Comparison of ENCODE assay signal across 14 cellular contexts in genomic region chr5:176653401-176653800, GRCh38. TPM values are rescaled to one million over a fixed set of nuclear protein-coding genes. Genes with fewer than 3 reads are reported as not detected.
DNase-seq lines count a peak whose midpoint lies in the region; ATAC-seq and TF ChIP-seq lines count a peak whose summit lies in the region.
"Had no signal": no experiment of that assay in that cellular context is flagged by ENCODE, and none has a peak within 500 bp of the region (broad histone marks: within the 10 kb centered on the region; RNA-seq: fewer than 3 reads in every experiment).

No MANE protein-coding gene starts in this region.

- peak overlapping the region; percentile 3 for H3K27ac Mint-ChIP-seq in dendritic cell treated with granulocyte-macrophage colony-stimulating factor and Interleukin-4, amounts not matched to agents 40 ng/mL and 50 ng/mL, for 4 days

- TF ChIP-seq CTCF in GM13976 (IDR thresholded peaks at IDR 0.05; ENCODE audit: borderline replicate concordance, control extremely low read depth, extremely low read depth, insufficient read depth, missing control alignments) = no peak

- H3K9me3 Mint-ChIP-seq in dendritic cell treated with granulocyte-macrophage colony-stimulating factor and Interleukin-4, amounts not matched to agents 40 ng/mL and 50 ng/mL, for 4 days = no peaks in the 10 kb centered on the region

- H3K4me1 Mint-ChIP-seq in dendritic cell treated with granulocyte-macrophage colony-stimulating factor and Interleukin-4, amounts not matched to agents 40 ng/mL and 50 ng/mL, for 4 days (ENCODE audit: low read depth) = peaks cover 45% of the 10 kb centered on the region

- DNase-seq in GM13976 (ENCODE audit: low spot score) (peak; percentile 40), SW 1271 (lab: John Stamatoyannopoulos, UW) (no peak), G401 (ENCODE audit: low spot score) (no peak)
- DNase-seq in activated CD4-positive, alpha-beta T cell treated with anti-CD3 and anti-CD28 coated beads, Interleukin-2, amount 50 U/mL, for 24 hours (ENCODE audit: low read depth in 1 of 2, low spot score in 1 of 2) = peak; percentile 68 to 78
- DNase-seq in stimulated activated CD4-positive, alpha-beta T cell treated with anti-CD3 and anti-CD28 coated beads, Interleukin-4, amount 100 ng/mL, for 1 hour = peak; percentile 80
- DNase-seq: KG1, SJCRH30 had no signal

- H3K36me3 Mint-ChIP-seq in dendritic cell treated with granulocyte-macrophage colony-stimulating factor and Interleukin-4, amounts not matched to agents 40 ng/mL and 50 ng/mL, for 4 days (ENCODE audit: low read depth) = peaks cover 49% of the 10 kb centered on the region

- in situ Hi-C loops in GM13976 (cut with MboI; ENCODE audit: low sequenced_read_pairs, unreplicated experiment) (loop anchor here (25.0 kb wide), 1 partner anchor 309 kb away; no protein-coding TSS in a partner anchor), G401 (cut with HindIII; ENCODE audit: low sequenced_read_pairs) (no loop called here)

- no peak overlapping the region for H3K4me3 Mint-ChIP-seq in dendritic cell treated with granulocyte-macrophage colony-stimulating factor and Interleukin-4, amounts not matched to agents 40 ng/mL and 50 ng/mL, for 4 days

- H3K27me3 Mint-ChIP-seq in dendritic cell treated with granulocyte-macrophage colony-stimulating factor and Interleukin-4, amounts not matched to agents 40 ng/mL and 50 ng/mL, for 4 days = peaks cover 1% of the 10 kb centered on the region

- ATAC-seq in GM18907 (IDR thresholded peaks at IDR 0.05; ENCODE audit: unreplicated experiment) = no peak
- ATAC-seq in HG03439 (IDR thresholded peaks at IDR 0.05; ENCODE audit: unreplicated experiment) = no peak

- intact Hi-C loops in dendritic cell treated with granulocyte-macrophage colony-stimulating factor and Interleukin-4, amounts not matched to agents 40 ng/mL and 50 ng/mL, for 4 days (cut with micrococcal nuclease) = no loop called here

RNA-seq across cellular contexts. Expression of gene TSPAN17, which starts 6.1 kb away (rescaled TPM):
- 91.3 and 96.3 TPM in 2 replicates for total RNA-seq in G401 (2014; rRNA removed; shearing (Covaris generic))

RNA-seq across cellular contexts. Expression of gene EIF4E1B, which starts 22.9 kb away (rescaled TPM):
- total RNA-seq in G401 (2014; rRNA removed; shearing (Covaris generic)) = not detected in 2 replicates
- total RNA-seq: dermis microvascular lymphatic vessel endothelial cell, H4, liver, SJCRH30, subcutaneous adipose tissue had no signal

RNA-seq across cellular contexts. Expression of gene SNCB, which starts 23.1 kb away (rescaled TPM):
- 0.49 and 1.7 TPM in 2 replicates for total RNA-seq in G401 (2014; rRNA removed; shearing (Covaris generic))
- total RNA-seq: liver, SJCRH30, subcutaneous adipose tissue had no signal

RNA-seq across cellular contexts. Expression of gene GPRIN1, which starts 43.4 kb away (rescaled TPM):
- 15.3 and 19.9 TPM in 2 replicates for total RNA-seq in G401 (2014; rRNA removed; shearing (Covaris generic))

Comparison
In these comparisons a context has a peak if more than half of its experiments do, and no peak if none do; other contexts are left out.
1. DNase-seq: peak in GM13976 (single experiment), activated CD4-positive, alpha-beta T cell treated with anti-CD3 and anti-CD28 coated beads, Interleukin-2, amount 50 U/mL, for 24 hours (2 of 2) and stimulated activated CD4-positive, alpha-beta T cell treated with anti-CD3 and anti-CD28 coated beads, Interleukin-4, amount 100 ng/mL, for 1 hour (single experiment); none in SW 1271 (0 of 2) and G401 (single experiment).